Comparison of ENCODE assay signal across 19 cellular contexts in genomic region chr1:45667321-45668111, GRCh38.
"Had no signal": no experiment of that assay in that cellular context is flagged by ENCODE, and none has a peak within 500 bp of the region (broad histone marks: within the 10 kb centered on the region; RNA-seq: fewer than 3 reads in every experiment).

No MANE protein-coding gene starts in this region.

- H3K4me3 ChIP-seq: tibial artery had no signal

- H3K9ac ChIP-seq: parathyroid adenoma had no signal

- H3K27me3 Mint-ChIP-seq: activated B cell treated with CpG ODN at 0.5 μM for 24 hours; activated CD4-positive, alpha-beta memory T cell treated with anti-CD3 and anti-CD28 coated beads for 36 hours; stimulated activated naive B cell treated with anti-CD40 and anti-IgM and Interleukin-4, amounts not matched to agents 10 μg/mL and 1 μg/mL and 100 μg/mL, for 72 hours; T-cell had no signal

- H3K27ac Mint-ChIP-seq: activated B cell treated with CpG ODN at 0.5 μM for 24 hours; activated CD4-positive, alpha-beta memory T cell treated with anti-CD3 and anti-CD28 coated beads for 36 hours; activated naive CD4-positive, alpha-beta T cell treated with anti-CD3 and anti-CD28 coated beads for 36 hours; activated T-helper 2 cell treated with anti-CD3 and anti-CD28 coated beads, Interferon-gamma antibody, Interleukin-2, Interleukin-4, amounts not matched to agents 10 μg/mL and 5 μg/mL and 100 μg/mL, durations not matched to agents 14 hours and 24 hours and 36 hours; stimulated activated naive B cell treated with anti-CD40 and anti-IgM and Interleukin-4, amounts not matched to agents 10 μg/mL and 1 μg/mL and 100 μg/mL, for 72 hours had no signal

- H3K9me3 Mint-ChIP-seq: activated B cell treated with CpG ODN at 0.5 μM for 24 hours; activated CD4-positive, alpha-beta memory T cell treated with anti-CD3 and anti-CD28 coated beads for 36 hours; activated naive CD4-positive, alpha-beta T cell treated with anti-CD3 and anti-CD28 coated beads for 36 hours; activated T-helper 2 cell treated with anti-CD3 and anti-CD28 coated beads, Interferon-gamma antibody, Interleukin-2, Interleukin-4, amounts not matched to agents 10 μg/mL and 5 μg/mL and 100 μg/mL, durations not matched to agents 14 hours and 24 hours and 36 hours; stimulated activated naive B cell treated with anti-CD40 and anti-IgM and Interleukin-4, amounts not matched to agents 10 μg/mL and 1 μg/mL and 100 μg/mL, for 72 hours; T-cell had no signal

- H3K27ac ChIP-seq: epithelial cell of prostate, parathyroid adenoma, tibial artery had no signal

- H3K4me3 Mint-ChIP-seq: activated B cell treated with CpG ODN at 0.5 μM for 24 hours; activated CD4-positive, alpha-beta memory T cell treated with anti-CD3 and anti-CD28 coated beads for 36 hours; activated naive CD4-positive, alpha-beta T cell treated with anti-CD3 and anti-CD28 coated beads for 36 hours; stimulated activated naive B cell treated with anti-CD40 and anti-IgM and Interleukin-4, amounts not matched to agents 10 μg/mL and 1 μg/mL and 100 μg/mL, for 72 hours; T-cell had no signal

- DNase-seq: activated B cell treated with CpG ODN at 0.5 μM for 24 hours; activated CD4-positive, alpha-beta memory T cell treated with anti-CD3 and anti-CD28 coated beads for 36 hours; activated CD4-positive, alpha-beta T cell treated with anti-CD3 and anti-CD28 coated beads for 4 hours; activated naive CD4-positive, alpha-beta T cell treated with anti-CD3 and anti-CD28 coated beads for 36 hours; activated T-cell treated with anti-CD3 and anti-CD28 coated beads for 4 hours; dermis blood vessel endothelial cell; foreskin fibroblast; glutamatergic neuron; hippocampal formation; left colon; mammary epithelial cell; stimulated activated naive B cell treated with anti-CD40 and anti-IgM and Interleukin-4, amounts not matched to agents 10 μg/mL and 1 μg/mL and 100 μg/mL, for 72 hours; T-cell; T-helper 9 cell; tibial artery had no signal

- H3K27me3 ChIP-seq: tibial artery had no signal

- H3K9me3 ChIP-seq: tibial artery had no signal

- ATAC-seq: left colon; SK-N-SH treated with all-trans-retinoic acid at 6 μM for 48 hours; stimulated activated naive B cell treated with anti-CD40 and anti-IgM and Interleukin-4, amounts not matched to agents 10 μg/mL and 1 μg/mL and 100 μg/mL, for 72 hours; T-cell had no signal

- H3K36me3 ChIP-seq: tibial artery had no signal
